8 cellular contexts compared by ENCODE assay signal in the genomic region with DNA sequence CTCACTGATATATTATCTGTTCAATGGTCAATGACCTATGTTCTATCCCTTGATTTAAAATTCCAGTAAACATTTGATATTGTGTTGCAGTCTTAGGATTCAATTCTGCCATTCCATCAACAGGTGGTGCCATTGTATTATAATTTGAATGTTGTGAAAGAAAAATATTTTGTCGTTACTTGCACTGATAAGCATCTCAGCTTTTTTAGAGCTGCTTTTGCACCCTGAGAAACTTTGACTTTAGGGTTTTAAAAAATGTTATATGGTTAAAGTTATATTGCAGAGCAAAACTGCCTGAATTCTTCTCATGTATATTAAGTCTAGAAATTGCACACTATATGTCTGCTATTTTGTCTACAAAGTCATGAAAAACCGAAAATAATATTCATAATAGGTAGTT. TPM values are rescaled to one million over a fixed set of nuclear protein-coding genes. Genes with fewer than 3 reads are reported as not detected.
A peak's percentile ranks its signal among the peaks of the same experiment; 100 is the strongest.
DNase-seq lines count a peak whose midpoint lies in the region; ATAC-seq, FAIRE-seq and TF ChIP-seq lines count a peak whose summit lies in the region.

No MANE protein-coding gene starts in this region.

- H3K14ac ChIP-seq in H1 (ENCODE audit: insufficient read length) = no peak overlapping the region

- H4K5ac ChIP-seq in H1 (ENCODE audit: insufficient read length, low read depth, low read length) = no peak overlapping the region

- H3K56ac ChIP-seq in H1 (replicated peaks; ENCODE audit: insufficient read length, low read depth, low read length) = no peak overlapping the region

- no peaks in the 10 kb centered on the region for H3K79me1 ChIP-seq in H1 (ENCODE audit: low read depth, low read length)

- H3K4me2 ChIP-seq in H1 (ENCODE audit: insufficient read depth in 1 of 2, low read depth in 2 of 2, low read length in 2 of 2) (no peak overlapping the region), osteoblast (ENCODE audit: insufficient read depth, low read length) (no peak overlapping the region)

- H3K23ac ChIP-seq in H1 (ENCODE audit: insufficient read length) = no peak overlapping the region

- H2BK120ac ChIP-seq in H1 (replicated peaks; ENCODE audit: low read depth, low read length) = no peak overlapping the region

- TF ChIP-seq CTCF in AG09319 (IDR thresholded peaks at IDR 0.05; ENCODE audit: low read depth, low read length) (peak; percentile 60), GM13976 (IDR thresholded peaks at IDR 0.05; ENCODE audit: borderline replicate concordance, control extremely low read depth, extremely low read depth, insufficient read depth, missing control alignments) (peak; percentile 55), H1 (IDR thresholded peaks at IDR 0.05; ENCODE audit: control extremely low read depth in 1 of 3, insufficient read depth in 1 of 3, low read depth in 1 of 3, low read length in 3 of 3) (peak in 2 of 3 experiments; percentile 38 to 52; a peak in 2 of 4 replicates), osteoblast (IDR thresholded peaks at IDR 0.05; ENCODE audit: extremely low read depth, low read depth, low read length) (peak; percentile 72), omental fat pad (IDR thresholded peaks at IDR 0.05) (no peak)

- H3K36me3 ChIP-seq in H1 (ENCODE audit: control insufficient read depth in 2 of 4, insufficient read depth in 4 of 4, low read length in 3 of 4) (no peaks in the 10 kb centered on the region), osteoblast (ENCODE audit: insufficient read depth, low read length) (no peaks in the 10 kb centered on the region)

- H2BK12ac ChIP-seq in H1 (ENCODE audit: low read depth, low read length) = no peak overlapping the region

- 59% methylated on average over 2 of the region's 2 CpGs; no CpG with 5 or more reads in 1 of the 2 experiments for WGBS in H1 (ENCODE audit: extremely low coverage in 1 of 2, insufficient coverage in 1 of 2, insufficient read length in 1 of 2, insufficient replicate concordance in 2 of 2, low coverage in 1 of 2, low lambda C conversion rate in 2 of 2, missing lambda C conversion rate in 1 of 2), 2 experiments

- DNase-seq in AG09319 (ENCODE audit: extremely low read depth, low read depth) = no peak
- peak; percentile 53 for DNase-seq in GM13976 (ENCODE audit: low spot score)
- peak; percentile 68 for DNase-seq in NCI-H69 (lab: John Stamatoyannopoulos, UW)
- DNase-seq in H1 (ENCODE audit: low read depth in 1 of 2, low spot score in 2 of 2) = no peak
- DNase-seq in osteoblast (ENCODE audit: insufficient read length, low spot score, missing footprints) = peak; percentile 80
- DNase-seq in omental fat pad (ENCODE audit: low spot score) = no peak

- no peak overlapping the region for H3K27ac ChIP-seq in H1 (ENCODE audit: low read depth, low read length)
- H3K27ac ChIP-seq in osteoblast (ENCODE audit: low read depth, low read length) = no peak overlapping the region

- no peak overlapping the region for H4K91ac ChIP-seq in H1 (replicated peaks; ENCODE audit: insufficient read length, low read length)

- H3K27me3 ChIP-seq in H1 (replicated peaks in 1 of 4; ENCODE audit: control insufficient read depth in 3 of 4, extremely low read depth in 1 of 4, insufficient read depth in 3 of 4, low read length in 3 of 4) (no peaks in the 10 kb centered on the region), osteoblast (ENCODE audit: insufficient read depth, low read length) (peaks cover 11% of the 10 kb centered on the region)

- no peak overlapping the region for H2AFZ ChIP-seq in H1 (ENCODE audit: low read length)
- no peak overlapping the region for H2AFZ ChIP-seq in osteoblast (ENCODE audit: low read length)

- no peaks in the 10 kb centered on the region for H3K9me3 ChIP-seq in H1 (ENCODE audit: insufficient read depth in 2 of 2, low read depth in 1 of 2, low read length in 1 of 2)
- no peaks in the 10 kb centered on the region for H3K9me3 ChIP-seq in osteoblast (ENCODE audit: low read depth, low read length)

- no peak overlapping the region for H2BK20ac ChIP-seq in H1 (ENCODE audit: low read length)

- in situ Hi-C loops in GM13976 (cut with MboI; ENCODE audit: low sequenced_read_pairs, unreplicated experiment) = loop anchor here (25.0 kb wide), 1 partner anchor 933 kb away; the partner anchor contains the start of gene RSU1

- no peak overlapping the region for H2BK15ac ChIP-seq in H1 (ENCODE audit: low read length)

- no peak overlapping the region for H3K4me3 ChIP-seq in H1 (ENCODE audit: extremely low read depth in 1 of 4, insufficient read depth in 2 of 4, low read depth in 3 of 4, low read length in 4 of 4)
- no peak overlapping the region for H3K4me3 ChIP-seq in osteoblast (ENCODE audit: insufficient read depth, low read length)

- no peak for TF ChIP-seq POLR2A in H1 (IDR thresholded peaks at IDR 0.05; ENCODE audit: control extremely low read depth in 1 of 2, low read depth in 2 of 2, low read length in 2 of 2)

- H4K20me1 ChIP-seq in H1 (replicated peaks in 1 of 2; ENCODE audit: control insufficient read depth in 1 of 2, insufficient read depth in 2 of 2, low read length in 2 of 2) (no peaks in the 10 kb centered on the region), osteoblast (ENCODE audit: insufficient read depth, low read length) (no peaks in the 10 kb centered on the region)

- H3K9ac ChIP-seq in H1 (replicated peaks in 1 of 4; ENCODE audit: extremely low read depth in 1 of 4, low read depth in 3 of 4, low read length in 3 of 4) = no peak overlapping the region

- no peak overlapping the region for H2AK5ac ChIP-seq in H1 (ENCODE audit: low read depth, low read length)

- peaks cover 2 to 10% (median 3%) of the 10 kb centered on the region in 4 experiments; a peak in 5 of 7 replicates for H3K4me1 ChIP-seq in H1 (replicated peaks in 1 of 4; ENCODE audit: control insufficient read depth in 3 of 4, insufficient read depth in 4 of 4, low read length in 3 of 4)
- H3K4me1 ChIP-seq in osteoblast (ENCODE audit: insufficient read depth, low read length) = no peaks in the 10 kb centered on the region

- ATAC-seq in HG03135 (IDR thresholded peaks at IDR 0.05; ENCODE audit: unreplicated experiment) (no peak), HG03196 (IDR thresholded peaks at IDR 0.05; ENCODE audit: unreplicated experiment) (no peak), omental fat pad (ENCODE audit: low FRiP score) (no peak)

- no peak overlapping the region for H3K4ac ChIP-seq in H1 (replicated peaks; ENCODE audit: insufficient read length, low read depth, low read length)

- H3K79me2 ChIP-seq in H1 (ENCODE audit: control insufficient read depth in 1 of 2, insufficient read depth in 2 of 2, low read length in 2 of 2) = no peaks in the 10 kb centered on the region
- no peaks in the 10 kb centered on the region for H3K79me2 ChIP-seq in osteoblast (ENCODE audit: insufficient read depth, low read length)

- TF ChIP-seq EP300 in H1 (IDR thresholded peaks at IDR 0.05; ENCODE audit: borderline replicate concordance in 1 of 2, low read depth in 2 of 2, low read length in 2 of 2) = no peak

- FAIRE-seq in H1 (lab: Jason Lieb, UNC) = peak; percentile 79

- POLR2A ChIA-PET in H1 (lab: Charles Lee; ENCODE audit: partially characterized antibody) = no interaction called here

- no peak overlapping the region for H4K8ac ChIP-seq in H1 (ENCODE audit: extremely low read depth, insufficient read depth, low read length)

- CTCF ChIA-PET in H1 (lab: Charles Lee; ENCODE audit: partially characterized antibody) = interaction anchor here (0.6 to 2.5 kb wide), 10 partner anchors 10 to 1935 kb away, joined by 3 to 9 read pairs (median 3); no protein-coding TSS in a partner anchor

- no peaks in the 10 kb centered on the region for H3K23me2 ChIP-seq in H1 (ENCODE audit: low read depth, low read length)

- TF ChIP-seq RAD21 in H1 (IDR thresholded peaks at IDR 0.05 in 1 of 2, conservative IDR thresholded peaks at IDR 0.05 in 1 of 2; ENCODE audit: low read depth in 2 of 2, low read length in 2 of 2) = peak; percentile 77 to 86

- no peak overlapping the region for H3K18ac ChIP-seq in H1 (ENCODE audit: extremely low read depth, low read length)

- no peak overlapping the region for H2BK5ac ChIP-seq in H1 (ENCODE audit: low read depth, low read length)

TF ChIP-seq in H1, 55 proteins besides CTCF, POLR2A, EP300 and RAD21:
- no peak for TF ChIP-seq KDM4A (IDR thresholded peaks at IDR 0.05; ENCODE audit: low read depth, low read length, severe bottlenecking)
- no peak for TF ChIP-seq HDAC6 (IDR thresholded peaks at IDR 0.05; ENCODE audit: low read depth, low read length)
- TF ChIP-seq MAFK (IDR thresholded peaks at IDR 0.05; ENCODE audit: low read depth, low read length) = no peak
- TF ChIP-seq RBBP5 (IDR thresholded peaks at IDR 0.05; ENCODE audit: borderline replicate concordance, low read depth, low read length) = no peak

RNA-seq across cellular contexts. Expression of gene MINDY3, which starts 18.8 kb away (rescaled TPM):
- 13.1 and 13.6 TPM in 2 replicates for total RNA-seq in H1 (2021; fragmentation: NEBNext Ultra II Directional; extraction: Animal tissue kit (Norgen Biotek cat#: 25700))
- polyA plus RNA-seq in H1 (2011; rRNA removed) = 3.0 and 4.6 TPM in 2 replicates
- 6.5 TPM for polyA plus RNA-seq in H1 (2011; cell fraction: cytosol; rRNA removed)
- polyA plus RNA-seq in H1 (2011; cell fraction: nucleus; rRNA removed) = 4.3 TPM
- 5.4 to 15.6 TPM (median 5.9 TPM) in 4 replicates for polyA plus RNA-seq in H1 (2012, experiment 1 of 2)
- 2.7 TPM for polyA plus RNA-seq in H1 (2012, experiment 2 of 2)
- polyA plus RNA-seq in H1 (2013, experiment 1 of 2) = 8.5 TPM
- polyA plus RNA-seq in H1 (2013, experiment 2 of 2) = 8.1 TPM
- 3.9 and 7.1 TPM in 2 replicates for polyA minus RNA-seq in H1 (2011; rRNA and poly(A)+ RNA removed)
- polyA minus RNA-seq in H1 (2011; cell fraction: cytosol; rRNA and poly(A)+ RNA removed) = 5.1 TPM
- polyA minus RNA-seq in H1 (2011; cell fraction: nucleus; rRNA and poly(A)+ RNA removed) = 10.2 TPM
- total RNA-seq in osteoblast (32.1 and 36.6 TPM in 2 replicates), omental fat pad (10 to 100 TPM; 19.6 to 38.6 (median 24.2) TPM)

Comparison
In these comparisons a context has a peak if more than half of its experiments do, and no peak if none do; other contexts are left out.
1. DNase-seq: peak in GM13976 (single experiment), NCI-H69 (single experiment) and osteoblast (single experiment); none in AG09319 (single experiment), H1 (0 of 2) and omental fat pad (single experiment).
2. CTCF ChIP-seq: peak in AG09319 (single experiment), GM13976 (single experiment), H1 (2 of 3) and osteoblast (single experiment); none in omental fat pad (0 of 3).